In genomic region chr12:104460041-104460757, GRCh38 we compare ENCODE assay signal across 8 cellular contexts. TPM values are rescaled to one million over a fixed set of nuclear protein-coding genes. Genes with fewer than 3 reads are reported as not detected.
DNase-seq lines count a peak whose midpoint lies in the region; ATAC-seq and TF ChIP-seq lines count a peak whose summit lies in the region.
"Had no signal": no experiment of that assay in that cellular context is flagged by ENCODE, and none has a peak within 500 bp of the region (broad histone marks: within the 10 kb centered on the region; RNA-seq: fewer than 3 reads in every experiment).

No MANE protein-coding gene starts in this region.

- no peaks in the 10 kb centered on the region for H3F3A ChIP-seq in PC-3 (ENCODE audit: low read length, unreplicated experiment)

- no peaks in the 10 kb centered on the region for H3K9me3 ChIP-seq in PC-3 (ENCODE audit: low read length)
- H3K9me3 ChIP-seq in duodenal mucosa (ENCODE audit: control insufficient read depth in 1 of 2, low read length in 2 of 2), result no peaks in the 10 kb centered on the region
- no peaks in the 10 kb centered on the region for H3K9me3 ChIP-seq in sigmoid colon

- no peak for TF ChIP-seq EP300 in sigmoid colon (IDR thresholded peaks at IDR 0.05)

- BruUV-seq in PC-3 (replicated peaks; lab: Mats Ljungman, UMichigan), result no TSS peak

- TF ChIP-seq CTCF in GM06990 (IDR thresholded peaks at IDR 0.05; ENCODE audit: insufficient read depth, low read length, poor library complexity, severe bottlenecking) (no peak), PC-3 (conservative IDR thresholded peaks at IDR 0.05; ENCODE audit: low read depth, low read length) (no peak), sigmoid colon (IDR thresholded peaks at IDR 0.05) (no peak)

- peak overlapping the region; percentile 96; the same call in 1 of the 2 replicates for H3K4me2 ChIP-seq in PC-3 (ENCODE audit: low read length)

- H3K9ac ChIP-seq in PC-3 (ENCODE audit: low read length) (no peak overlapping the region), duodenal mucosa (ENCODE audit: low read depth in 1 of 2, low read length in 2 of 2) (no peak overlapping the region)

- H3K9me2 ChIP-seq in PC-3 (replicated peaks; ENCODE audit: low read length), result no peaks in the 10 kb centered on the region

- POLR2A ChIA-PET in PC-3 (lab: Charles Lee; ENCODE audit: unreplicated experiment), result interaction anchor here (0.6 kb wide), 1 partner anchor 77 kb away, joined by 12 read pairs; no protein-coding TSS in a partner anchor

- TF ChIP-seq POLR2A in sigmoid colon (IDR thresholded peaks at IDR 0.05), result no peak

- no peak overlapping the region for H2AFZ ChIP-seq in PC-3 (ENCODE audit: low read length)

- CTCF ChIA-PET in PC-3 (lab: Charles Lee), result no interaction called here

- no peak for ATAC-seq in PC-3

- peaks cover 72% of the 10 kb centered on the region for H3K79me2 ChIP-seq in PC-3 (ENCODE audit: low read length)

- no peaks in the 10 kb centered on the region for H4K20me1 ChIP-seq in PC-3 (ENCODE audit: low read length)

- H3K4me3 ChIP-seq in GM06990 (replicated peaks; ENCODE audit: low read depth, low read length) (peak overlapping the region; percentile 94), PC-3 (ENCODE audit: low read length) (no peak overlapping the region), duodenal mucosa (ENCODE audit: low read depth in 1 of 2, low read length in 2 of 2) (peak overlapping the region; percentile 85 to 88), sigmoid colon (no peak overlapping the region)

- H3K27me3 ChIP-seq in GM06990 (replicated peaks; ENCODE audit: control insufficient read depth, insufficient read depth, low read length) (no peaks in the 10 kb centered on the region), PC-3 (ENCODE audit: low read length) (no peaks in the 10 kb centered on the region), duodenal mucosa (ENCODE audit: control insufficient read depth in 1 of 2, insufficient read depth in 2 of 2, low read length in 2 of 2) (peaks cover 0 to 13% of the 10 kb centered on the region in 2 donors), sigmoid colon (no peaks in the 10 kb centered on the region)

- DNase-seq in GM06990 (ENCODE audit: extremely low read depth, insufficient read length), result no peak
- no peak for DNase-seq in PC-3
- no peak for DNase-seq in sigmoid colon
- DNase-seq in GF-D8 (lab: John Stamatoyannopoulos, UW), result no peak
- no peak for DNase-seq in stimulated activated CD8-positive, alpha-beta memory T cell treated with anti-CD3 and anti-CD28 coated beads, Interleukin-4, amount 100 ng/mL, for 48 hours
- no peak for DNase-seq in NCI-H187 (lab: John Stamatoyannopoulos, UW)
- DNase-seq: NCI-H446 treated with DMSO at 0.1 percent for 48 hours had no signal

- H3K36me3 ChIP-seq in GM06990 (ENCODE audit: control insufficient read depth, insufficient read depth, low read length) (no peaks in the 10 kb centered on the region), PC-3 (ENCODE audit: low read depth, low read length) (no peaks in the 10 kb centered on the region), duodenal mucosa (ENCODE audit: control insufficient read depth in 1 of 2, insufficient read depth in 2 of 2, low read length in 2 of 2) (no peaks in the 10 kb centered on the region), sigmoid colon (no peaks in the 10 kb centered on the region)

- no peak overlapping the region for H3K27ac ChIP-seq in PC-3 (ENCODE audit: low read length)
- no peak overlapping the region for H3K27ac ChIP-seq in duodenal mucosa (ENCODE audit: low read depth, low read length)
- H3K27ac ChIP-seq in sigmoid colon, result peak overlapping the region in 3 of 4 donors; percentile 59 to 86 (median 86)

- WGBS in sigmoid colon, 2 donors, result 64% methylated on average over 10 of the region's 10 CpGs

- H3K4me1 ChIP-seq in PC-3 (ENCODE audit: insufficient read depth, low read length) (peaks cover 38% of the 10 kb centered on the region), duodenal mucosa (ENCODE audit: control insufficient read depth in 1 of 2, insufficient read depth in 2 of 2, low read length in 2 of 2) (peaks cover 23 to 31% of the 10 kb centered on the region in 2 donors), sigmoid colon (peaks cover 0 to 44% (median 23%) of the 10 kb centered on the region in 4 donors)

- intact Hi-C loops in PC-3 (cut with micrococcal nuclease) (no loop called here), sigmoid colon (cut with DNase I) (no loop called here)

RNA-seq across cellular contexts. Expression of gene CHST11, which starts 3.5 kb away (rescaled TPM):
- total RNA-seq in PC-3 (2014; rRNA removed), result 53.5 and 56.7 TPM in 2 replicates
- total RNA-seq in sigmoid colon, result 10 to 100 TPM in 2 of 4 donors, 1 to 10 TPM in 2; 9.9 to 22.8 (median 13.6) TPM
- 10 to 100 TPM in 1 of 3 donors, 1 to 10 TPM in 1, under 1 TPM in 1; 0.60 to 10.2 (median 2.1) TPM for polyA plus RNA-seq in sigmoid colon

Comparison
In these comparisons a context has a peak if more than half of its experiments do, and no peak if none do; other contexts are left out.
1. H3K4me3 ChIP-seq: peak in GM06990 (single experiment) and duodenal mucosa (2 of 2); none in PC-3 (single experiment) and sigmoid colon (0 of 4).
2. H3K27ac ChIP-seq: peak in sigmoid colon (3 of 4); none in PC-3 (single experiment) and duodenal mucosa (single experiment).